Comparison of ENCODE assay signal across 30 cellular contexts in genomic region chr4:180589575-180589974, GRCh38.
"Had no signal": no experiment of that assay in that cellular context is flagged by ENCODE, and none has a peak within 500 bp of the region (broad histone marks: within the 10 kb centered on the region; RNA-seq: fewer than 3 reads in every experiment).

No MANE protein-coding gene starts in this region.

- H3K27ac Mint-ChIP-seq: activated CD4-positive, alpha-beta memory T cell treated with anti-CD3 and anti-CD28 coated beads, Interleukin-2, amount 10 ng/mL, durations not matched to agents 7 days and 5 days; activated CD4-positive, alpha-beta T cell treated with anti-CD3 and anti-CD28 coated beads, Interleukin-2, amount 10 ng/mL, durations not matched to agents 7 days and 5 days; activated naive CD4-positive, alpha-beta T cell treated with anti-CD3 and anti-CD28 coated beads, Interleukin-2, amount 10 ng/mL, durations not matched to agents 7 days and 5 days; activated naive CD4-positive, alpha-beta T cell treated with anti-CD3 and anti-CD28 coated beads, Interleukin-2, amount 50 U/mL, for 72 hours; activated naive CD8-positive, alpha-beta T cell treated with anti-CD3 and anti-CD28 coated beads, Interleukin-2, amount 10 ng/mL, durations not matched to agents 7 days and 5 days; activated T-cell treated with anti-CD3 and anti-CD28 coated beads, Interleukin-2, amount 50 U/mL, for 24 hours; activated T-cell treated with anti-CD3 and anti-CD28 coated beads, Interleukin-2, amount 50 U/mL, for 72 hours; brain; dendritic cell treated with granulocyte-macrophage colony-stimulating factor and Interleukin-4, amounts not matched to agents 40 ng/mL and 50 ng/mL, for 4 days; endodermal cell had no signal

- H3K9me3 Mint-ChIP-seq: activated naive CD8-positive, alpha-beta T cell treated with anti-CD3 and anti-CD28 coated beads, Interleukin-2, amount 10 ng/mL, durations not matched to agents 7 days and 5 days; activated T-cell treated with anti-CD3 and anti-CD28 coated beads, Interleukin-2, amount 50 U/mL, for 72 hours; endodermal cell had no signal

- H3K4me1 Mint-ChIP-seq: activated CD4-positive, alpha-beta memory T cell treated with anti-CD3 and anti-CD28 coated beads, Interleukin-2, amount 10 ng/mL, durations not matched to agents 7 days and 5 days; activated CD4-positive, alpha-beta T cell treated with anti-CD3 and anti-CD28 coated beads, Interleukin-2, amount 10 ng/mL, durations not matched to agents 7 days and 5 days; activated naive CD4-positive, alpha-beta T cell treated with anti-CD3 and anti-CD28 coated beads, Interleukin-2, amount 10 ng/mL, durations not matched to agents 7 days and 5 days; brain had no signal

- H3K27me3 Mint-ChIP-seq: activated CD4-positive, alpha-beta memory T cell treated with anti-CD3 and anti-CD28 coated beads, Interleukin-2, amount 10 ng/mL, durations not matched to agents 7 days and 5 days; activated CD4-positive, alpha-beta T cell treated with anti-CD3 and anti-CD28 coated beads, Interleukin-2, amount 10 ng/mL, durations not matched to agents 7 days and 5 days; activated naive CD4-positive, alpha-beta T cell treated with anti-CD3 and anti-CD28 coated beads, Interleukin-2, amount 10 ng/mL, durations not matched to agents 7 days and 5 days; activated naive CD8-positive, alpha-beta T cell treated with anti-CD3 and anti-CD28 coated beads, Interleukin-2, amount 10 ng/mL, durations not matched to agents 7 days and 5 days; activated T-cell treated with anti-CD3 and anti-CD28 coated beads, Interleukin-2, amount 50 U/mL, for 24 hours; brain; dendritic cell treated with granulocyte-macrophage colony-stimulating factor and Interleukin-4, amounts not matched to agents 40 ng/mL and 50 ng/mL, for 4 days had no signal

- H3K27me3 ChIP-seq: ascending aorta, breast epithelium, cardiac muscle cell, dorsolateral prefrontal cortex had no signal

- FAIRE-seq: frontal cortex had no signal

- H3K36me3 Mint-ChIP-seq: activated naive CD4-positive, alpha-beta T cell treated with anti-CD3 and anti-CD28 coated beads, Interleukin-2, amount 10 ng/mL, durations not matched to agents 7 days and 5 days; activated naive CD4-positive, alpha-beta T cell treated with anti-CD3 and anti-CD28 coated beads, Interleukin-2, amount 50 U/mL, for 72 hours; activated naive CD8-positive, alpha-beta T cell treated with anti-CD3 and anti-CD28 coated beads, Interleukin-2, amount 10 ng/mL, durations not matched to agents 7 days and 5 days; brain had no signal

- DNase-seq: activated CD4-positive, alpha-beta memory T cell treated with anti-CD3 and anti-CD28 coated beads, Interleukin-2, amount 10 ng/mL, durations not matched to agents 7 days and 5 days; activated CD4-positive, alpha-beta T cell treated with anti-CD3 and anti-CD28 coated beads for 1 hour; activated CD4-positive, alpha-beta T cell treated with anti-CD3 and anti-CD28 coated beads for 4 hours; activated CD4-positive, alpha-beta T cell treated with anti-CD3 and anti-CD28 coated beads, Interleukin-2, amount 10 ng/mL, durations not matched to agents 7 days and 5 days; activated CD4-positive, alpha-beta T cell treated with anti-CD3 and anti-CD28 coated beads, Interleukin-2, amount 50 U/mL, for 4 hours; activated CD8-positive, alpha-beta memory T cell treated with anti-CD3 and anti-CD28 coated beads, Interleukin-2, amount 50 U/mL, for 48 hours; activated gamma-delta T cell; activated naive CD4-positive, alpha-beta T cell; activated naive CD4-positive, alpha-beta T cell treated with anti-CD3 and anti-CD28 coated beads, Interleukin-2, amount 10 ng/mL, durations not matched to agents 7 days and 5 days; activated naive CD8-positive, alpha-beta T cell treated with anti-CD3 and anti-CD28 coated beads, Interleukin-2, amount 10 ng/mL, durations not matched to agents 7 days and 5 days; activated T-cell treated with anti-CD3 and anti-CD28 coated beads for 4 hours; activated T-cell treated with anti-CD3 and anti-CD28 coated beads, Interleukin-2, amount 50 U/mL, for 24 hours; activated T-cell treated with anti-CD3 and anti-CD28 coated beads, Interleukin-2, amount 50 U/mL, for 72 hours; central memory CD4-positive, alpha-beta T cell; cerebellar nuclear complex; dorsolateral prefrontal cortex; effector memory CD4-positive, alpha-beta T cell; endodermal cell; foreskin fibroblast; head of caudate nucleus; T-helper 2 cell had no signal

- ATAC-seq: activated naive CD4-positive, alpha-beta T cell treated with anti-CD3 and anti-CD28 coated beads, Interleukin-2, amount 50 U/mL, for 72 hours; activated T-cell treated with anti-CD3 and anti-CD28 coated beads, Interleukin-2, amount 50 U/mL, for 72 hours; esophagus mucosa had no signal

- H3K9me3 ChIP-seq: ascending aorta, breast epithelium had no signal

- H3K36me3 ChIP-seq: ascending aorta, breast epithelium, cardiac muscle cell had no signal

- H3K4me1 ChIP-seq: ascending aorta, breast epithelium had no signal

- H3K27ac ChIP-seq: ascending aorta, breast epithelium, cardiac muscle cell, coronary artery, dorsolateral prefrontal cortex had no signal

- H3K4me3 Mint-ChIP-seq: activated CD4-positive, alpha-beta memory T cell treated with anti-CD3 and anti-CD28 coated beads, Interleukin-2, amount 10 ng/mL, durations not matched to agents 7 days and 5 days; activated CD4-positive, alpha-beta T cell treated with anti-CD3 and anti-CD28 coated beads, Interleukin-2, amount 10 ng/mL, durations not matched to agents 7 days and 5 days; activated naive CD4-positive, alpha-beta T cell treated with anti-CD3 and anti-CD28 coated beads, Interleukin-2, amount 10 ng/mL, durations not matched to agents 7 days and 5 days; activated naive CD8-positive, alpha-beta T cell treated with anti-CD3 and anti-CD28 coated beads, Interleukin-2, amount 10 ng/mL, durations not matched to agents 7 days and 5 days; activated T-cell treated with anti-CD3 and anti-CD28 coated beads, Interleukin-2, amount 50 U/mL, for 24 hours; activated T-cell treated with anti-CD3 and anti-CD28 coated beads, Interleukin-2, amount 50 U/mL, for 72 hours; brain; dendritic cell treated with granulocyte-macrophage colony-stimulating factor and Interleukin-4, amounts not matched to agents 40 ng/mL and 50 ng/mL, for 4 days; endodermal cell had no signal

- H3K4me3 ChIP-seq: ascending aorta, breast epithelium, cardiac muscle cell, coronary artery, dorsolateral prefrontal cortex had no signal
